8 cellular contexts compared by ENCODE assay signal in genomic region chr18:51110073-51110797, GRCh38.
DNase-seq lines count a peak whose midpoint lies in the region; ATAC-seq and TF ChIP-seq lines count a peak whose summit lies in the region.

No MANE protein-coding gene starts in this region.

- TF ChIP-seq CTCF in LNCAP (IDR thresholded peaks at IDR 0.05) (peak; percentile 89), liver (IDR thresholded peaks at IDR 0.05; ENCODE audit: low read depth, low read length, missing input control) (peak; percentile 94)

- H3K4me3 ChIP-seq in liver (ENCODE audit: low read depth in 1 of 3, low read length in 3 of 3) = no peak overlapping the region

- H3K27ac ChIP-seq in liver (ENCODE audit: low read depth in 1 of 2, low read length in 2 of 2) = no peak overlapping the region

- DNase-seq in ELR (ENCODE audit: low read depth) (peak; percentile 52), cerebellar cortex (ENCODE audit: low spot score) (peak; percentile 33), SW480 (ENCODE audit: low spot score) (no peak)
- DNase-seq in activated CD4-positive, alpha-beta T cell treated with anti-CD3 and anti-CD28 coated beads for 1 hour = peak; percentile 56
- peak; percentile 50 to 63 (median 53) for DNase-seq in stimulated activated CD4-positive, alpha-beta T cell treated with anti-CD3 and anti-CD28 coated beads, TNF-alpha, amount 100 ng/mL, for 4 hours (ENCODE audit: low read depth in 3 of 3)

- peak; percentile 93 to 97 for TF ChIP-seq RAD21 in liver (IDR thresholded peaks at IDR 0.05)

- no peaks in the 10 kb centered on the region for H3K9me3 ChIP-seq in liver (ENCODE audit: control insufficient read depth in 4 of 4, low read length in 3 of 4)

- H3K9ac ChIP-seq in liver (ENCODE audit: low read depth in 1 of 2, low read length in 2 of 2) = no peak overlapping the region

- H3K36me3 ChIP-seq in liver (ENCODE audit: control insufficient read depth in 4 of 4, insufficient read depth in 3 of 4, low read depth in 1 of 4, low read length in 3 of 4) = no peaks in the 10 kb centered on the region

- ATAC-seq in GM21825 (IDR thresholded peaks at IDR 0.05; ENCODE audit: unreplicated experiment) = peak; percentile 82

- H3K4me1 ChIP-seq in liver (ENCODE audit: control insufficient read depth in 4 of 4, insufficient read depth in 4 of 4, low read length in 3 of 4) = peaks cover 0 to 6% (median 4%) of the 10 kb centered on the region in 4 donors

- H3K27me3 ChIP-seq in liver (ENCODE audit: control insufficient read depth in 4 of 4, insufficient read depth in 4 of 4, low read length in 3 of 4) = no peaks in the 10 kb centered on the region

- WGBS in liver = 36% methylated on average over 42 of the region's 42 CpGs

TF ChIP-seq in liver, 16 proteins besides CTCF, POLR2A, EP300 and RAD21:
- no peak for TF ChIP-seq REST (IDR thresholded peaks at IDR 0.05)
- no peak for TF ChIP-seq HNF4A (conservative IDR thresholded peaks at IDR 0.05)
- no peak for TF ChIP-seq JUND (IDR thresholded peaks at IDR 0.05)
- no peak for TF ChIP-seq HNF4G (IDR thresholded peaks at IDR 0.05)
- no peak for TF ChIP-seq ATF3 (IDR thresholded peaks at IDR 0.05)
- no peak for TF ChIP-seq RXRA (IDR thresholded peaks at IDR 0.05)
- no peak for TF ChIP-seq NR2F2 (IDR thresholded peaks at IDR 0.05)
- no peak for TF ChIP-seq FOXA1 (IDR thresholded peaks at IDR 0.05)
- no peak for TF ChIP-seq TAF1 (conservative IDR thresholded peaks at IDR 0.05)
- no peak for TF ChIP-seq GABPA (IDR thresholded peaks at IDR 0.05 in 1 of 2, conservative IDR thresholded peaks at IDR 0.05 in 1 of 2)
- TF ChIP-seq SP1 (IDR thresholded peaks at IDR 0.05) = no peak
- TF ChIP-seq YY1 (IDR thresholded peaks at IDR 0.05) = no peak
- no peak for TF ChIP-seq EGR1 (IDR thresholded peaks at IDR 0.05; ENCODE audit: low read depth in 2 of 2)
- no peak for TF ChIP-seq ZBTB33 (IDR thresholded peaks at IDR 0.05)
- no peak for TF ChIP-seq MAX (IDR thresholded peaks at IDR 0.05)
- no peak for TF ChIP-seq FOXA2 (IDR thresholded peaks at IDR 0.05)
